ENCODE assay signal across 22 cellular contexts in genomic region chr17:14579716-14580115, GRCh38.
"Had no signal": no experiment of that assay in that cellular context is flagged by ENCODE, and none has a peak within 500 bp of the region (broad histone marks: within the 10 kb centered on the region; RNA-seq: fewer than 3 reads in every experiment).

No MANE protein-coding gene starts in this region.

- H3K36me3 ChIP-seq: heart right ventricle, pancreas, right lobe of liver, thoracic aorta, tibial nerve, upper lobe of left lung, vagina had no signal

- ATAC-seq: esophagus mucosa; heart right ventricle; left lobe of liver; natural killer cell; pancreas; right lobe of liver; stimulated activated naive B cell treated with anti-CD40 and anti-IgM and Interleukin-4, amounts not matched to agents 10 μg/mL and 1 μg/mL and 100 μg/mL, for 72 hours had no signal

- H3K27me3 ChIP-seq: pancreas, right lobe of liver, tibial nerve, upper lobe of left lung, vagina had no signal

- DNase-seq: cortex of kidney; effector CD4-positive, alpha-beta T cell; foreskin melanocyte; glutamatergic neuron; heart right ventricle; hippocampal formation; kidney; natural killer cell; pancreas; right lobe of liver; small intestine; stimulated activated CD4-positive, alpha-beta T cell treated with anti-CD3 and anti-CD28 coated beads, Interleukin-15, amount 100 ng/mL, for 24 hours; stimulated activated CD4-positive, alpha-beta T cell treated with anti-CD3 and anti-CD28 coated beads, Interleukin-2, amount 100 ng/mL, for 48 hours; stimulated activated naive B cell treated with anti-CD40 and anti-IgM and Interleukin-4, amounts not matched to agents 10 μg/mL and 1 μg/mL and 100 μg/mL, for 72 hours; upper lobe of left lung had no signal

- H3K9me3 ChIP-seq: heart right ventricle, pancreas, right lobe of liver, thoracic aorta, tibial nerve, upper lobe of left lung, vagina had no signal

- H3K4me1 ChIP-seq: heart right ventricle, pancreas, tibial nerve, upper lobe of left lung had no signal

- H3K4me3 ChIP-seq: heart right ventricle, lung, pancreas, right lobe of liver, thoracic aorta, tibial nerve, upper lobe of left lung, vagina had no signal

- H3K27ac ChIP-seq: epithelial cell of prostate, heart right ventricle, pancreas, right lobe of liver, thoracic aorta, tibial nerve, upper lobe of left lung, vagina had no signal
